ENCODE assay signal across 12 cellular contexts in genomic region chr15:89837134-89837829, GRCh38. TPM values are rescaled to one million over a fixed set of nuclear protein-coding genes. Genes with fewer than 3 reads are reported as not detected.
DNase-seq lines count a peak whose midpoint lies in the region; ATAC-seq and TF ChIP-seq lines count a peak whose summit lies in the region.
"Had no signal": no experiment of that assay in that cellular context is flagged by ENCODE, and none has a peak within 500 bp of the region (broad histone marks: within the 10 kb centered on the region; RNA-seq: fewer than 3 reads in every experiment).

No MANE protein-coding gene starts in this region.

- TF ChIP-seq CTCF in HFF-Myc (IDR thresholded peaks at IDR 0.05; ENCODE audit: low read depth, low read length, missing control alignments), result no peak
- no peak for TF ChIP-seq CTCF in heart right ventricle (IDR thresholded peaks at IDR 0.05)

- peak overlapping the region in 7 of 10 donors; percentile 7 to 83 (median 54) for H3K27ac ChIP-seq in heart right ventricle

- 60 to 66% methylated on average over 6 of the region's 6 CpGs for WGBS in heart right ventricle, 2 donors

- intact Hi-C loops in heart right ventricle (cut with DNase I), result loop anchor here in 1 of 10 donors (10.0 kb wide), 1 partner anchor 72 kb away; no protein-coding TSS in a partner anchor

- peaks cover 58% of the 10 kb centered on the region for H3K4me1 ChIP-seq in adipocyte (ENCODE audit: control insufficient read depth, insufficient read depth, low read length)
- peaks cover 0 to 72% (median 12%) of the 10 kb centered on the region in 9 donors for H3K4me1 ChIP-seq in heart right ventricle

- H3K9ac ChIP-seq in adipocyte (ENCODE audit: low read length), result peak overlapping the region; percentile 90

- peak overlapping the region; percentile 30 for H3K4me3 ChIP-seq in HFF-Myc (replicated peaks; ENCODE audit: low read depth, low read length)
- H3K4me3 ChIP-seq in adipocyte (ENCODE audit: low read length), result peak overlapping the region; percentile 74
- no peak overlapping the region for H3K4me3 ChIP-seq in heart right ventricle
- H3K4me3 ChIP-seq: GM12878 had no signal

- peaks cover 7% of the 10 kb centered on the region for H3K4me1 Mint-ChIP-seq in T-helper 17 cell

- ATAC-seq in heart right ventricle (peak in 5 of 8 donors; percentile 20 to 40 (median 32)), HG03095 (IDR thresholded peaks at IDR 0.05; ENCODE audit: unreplicated experiment) (no peak), HG02973 (IDR thresholded peaks at IDR 0.05; ENCODE audit: unreplicated experiment) (no peak), T-helper 17 cell (no peak)
- ATAC-seq: activated CD4-positive, CD25-positive, alpha-beta regulatory T cell treated with anti-CD3 and anti-CD28 coated beads, Interleukin-2, amount 50 U/mL, for 24 hours; GM12878; stimulated activated naive CD8-positive, alpha-beta T cell treated with anti-CD3 and anti-CD28 coated beads, Interleukin-15, Interleukin-2, amounts not matched to agents 100 U/mL and 50 U/mL, for 24 hours had no signal

- H3K27me3 ChIP-seq in adipocyte (replicated peaks; ENCODE audit: control insufficient read depth, insufficient read depth, low read length) (no peaks in the 10 kb centered on the region), heart right ventricle (no peaks in the 10 kb centered on the region)

- no peak overlapping the region for H3K27ac Mint-ChIP-seq in T-helper 17 cell

- no peaks in the 10 kb centered on the region for H3K27me3 Mint-ChIP-seq in T-helper 17 cell

- peaks cover 34% of the 10 kb centered on the region for H3K36me3 ChIP-seq in adipocyte (ENCODE audit: control insufficient read depth, insufficient read depth, low read length, severe bottlenecking)
- H3K36me3 ChIP-seq in heart right ventricle, result peaks cover 0 to 98% (median 25%) of the 10 kb centered on the region in 9 donors

- DNase-seq in HFF-Myc (ENCODE audit: extremely low read depth, low read depth), result no peak
- DNase-seq in adipocyte (ENCODE audit: low read depth), result peak; percentile 50
- no peak for DNase-seq in heart right ventricle
- peak; percentile 46 for DNase-seq in stromal cell of bone marrow (ENCODE audit: low read depth)
- DNase-seq in DMS 273 (lab: John Stamatoyannopoulos, UW; ENCODE audit: unreplicated experiment), result no peak
- DNase-seq in T-helper 17 cell, result no peak
- DNase-seq: NCI-H1694 treated with DMSO at 0.1 percent for 48 hours; stimulated activated naive CD8-positive, alpha-beta T cell treated with anti-CD3 and anti-CD28 coated beads, Interleukin-15, Interleukin-2, amounts not matched to agents 100 U/mL and 50 U/mL, for 24 hours had no signal

- no peaks in the 10 kb centered on the region for H3K9me3 ChIP-seq in adipocyte (ENCODE audit: control insufficient read depth, low read length)
- H3K9me3 ChIP-seq in heart right ventricle, result no peaks in the 10 kb centered on the region
- H3K9me3 ChIP-seq in T-helper 17 cell (ENCODE audit: control insufficient read depth, low read length, poor library complexity, severe bottlenecking), result no peaks in the 10 kb centered on the region

- no peak overlapping the region for H3K4me3 Mint-ChIP-seq in T-helper 17 cell

- peaks cover 18% of the 10 kb centered on the region for H3K36me3 Mint-ChIP-seq in T-helper 17 cell (ENCODE audit: low read depth)

RNA-seq across cellular contexts. Expression of gene ANPEP, which starts 22.6 kb away (rescaled TPM):
- total RNA-seq in heart right ventricle (10 to 100 TPM in 1 of 10 donors, 1 to 10 TPM in 8, under 1 TPM in 1; 0.77 to 17.8 (median 2.4) TPM), T-helper 17 cell (1 to 10 TPM; 3.4 to 8.9 TPM)
- 1 to 10 TPM; 6.1 to 9.9 TPM for polyA plus RNA-seq in heart right ventricle

RNA-seq across cellular contexts. Expression of gene AP3S2, which starts 56.5 kb away (rescaled TPM):
- 10 to 100 TPM; 37.0 to 55.5 (median 46.1) TPM for total RNA-seq in heart right ventricle
- polyA plus RNA-seq in heart right ventricle, result 10 to 100 TPM; 16.8 to 19.2 TPM
- 10 to 100 TPM; 28.0 to 29.1 TPM for total RNA-seq in T-helper 17 cell

Comparison
In these comparisons a context has a peak if more than half of its experiments do, and no peak if none do; other contexts are left out.
1. DNase-seq: peak in adipocyte (single experiment) and stromal cell of bone marrow (single experiment); none in HFF-Myc (single experiment), heart right ventricle (0 of 2), DMS 273 (single experiment) and T-helper 17 cell (0 of 3).
2. H3K4me3 ChIP-seq: peak in HFF-Myc (single experiment) and adipocyte (single experiment); none in heart right ventricle (0 of 10).
3. ATAC-seq: peak in heart right ventricle (5 of 8); none in HG03095 (single experiment), HG02973 (single experiment) and T-helper 17 cell (single experiment).